Comparison of ENCODE assay signal across 21 cellular contexts in the genomic region with DNA sequence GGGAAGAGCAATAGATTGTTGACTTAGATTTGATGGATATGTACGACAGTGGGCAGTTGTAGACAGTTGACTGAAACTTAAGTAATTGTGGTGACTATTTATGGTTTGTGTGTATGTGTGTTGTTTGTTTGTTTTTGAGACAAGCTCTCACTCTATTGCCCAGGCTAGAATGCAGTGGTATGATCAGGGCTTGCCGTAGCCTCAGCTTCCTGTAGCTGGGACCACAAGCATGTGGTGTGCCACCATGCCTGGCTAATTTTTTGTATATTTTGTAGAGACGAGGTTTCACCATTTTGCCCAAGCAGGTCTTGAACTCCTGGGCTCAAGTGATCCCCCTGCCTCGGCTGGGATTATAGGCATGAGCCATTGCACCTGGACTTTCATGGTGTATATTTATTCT.
"Had no signal": no experiment of that assay in that cellular context is flagged by ENCODE, and none has a peak within 500 bp of the region (broad histone marks: within the 10 kb centered on the region; RNA-seq: fewer than 3 reads in every experiment).

No MANE protein-coding gene starts in this region.

- H3K27ac ChIP-seq: adrenal gland, breast epithelium, gastroesophageal sphincter, heart left ventricle, prostate gland, right atrium auricular region, uterus, WERI-Rb-1 had no signal

- H3K27ac Mint-ChIP-seq: activated naive CD4-positive, alpha-beta T cell treated with anti-CD3 and anti-CD28 coated beads for 36 hours; activated T-helper 17 cell treated with anti-CD3 and anti-CD28 coated beads, Interleukin-2, amount 50 U/mL, for 72 hours; memory B cell had no signal

- H3K4me3 ChIP-seq: adrenal gland, breast epithelium, gastroesophageal sphincter, heart left ventricle, prostate gland, right atrium auricular region, tibial nerve, uterus had no signal

- H3K27me3 Mint-ChIP-seq: activated T-helper 17 cell treated with anti-CD3 and anti-CD28 coated beads, Interleukin-2, amount 50 U/mL, for 72 hours; memory B cell had no signal

- ATAC-seq: activated T-helper 17 cell treated with anti-CD3 and anti-CD28 coated beads, Interleukin-2, amount 50 U/mL, for 72 hours; gastroesophageal sphincter; heart left ventricle had no signal

- H3K4me1 ChIP-seq: breast epithelium, gastroesophageal sphincter, heart left ventricle, prostate gland, right atrium auricular region, uterus had no signal

- H3K36me3 ChIP-seq: prostate gland, uterus had no signal

- H3K9me3 ChIP-seq: adrenal gland, breast epithelium, gastroesophageal sphincter, heart left ventricle, prostate gland, right atrium auricular region, tibial nerve, uterus had no signal

- DNase-seq: activated naive CD4-positive, alpha-beta T cell treated with anti-CD3 and anti-CD28 coated beads for 36 hours; activated T-cell treated with anti-CD3 and anti-CD28 coated beads for 4 hours; adrenal gland; cerebellar nuclear complex; cortex of kidney; heart left ventricle; kidney glomerular epithelial cell; stimulated activated CD4-positive, alpha-beta T cell treated with anti-CD3 and anti-CD28 coated beads, Interleukin-12 subunit alpha, Interleukin-12 subunit beta, amount 100 ng/mL, for 4 hours; stimulated activated CD4-positive, alpha-beta T cell treated with anti-CD3 and anti-CD28 coated beads, Interleukin-1b, Interleukin-23, amount 100 ng/mL, for 48 hours; stimulated activated CD8-positive, alpha-beta memory T cell treated with anti-CD3 and anti-CD28 coated beads, Interleukin-4, amount 100 ng/mL, for 48 hours; stimulated activated naive CD4-positive, alpha-beta T cell treated with Interleukin-2 at 50 U/mL for 16 hours; SW 1271; uterus; WERI-Rb-1 had no signal

- H3K4me1 Mint-ChIP-seq: activated T-helper 17 cell treated with anti-CD3 and anti-CD28 coated beads, Interleukin-2, amount 50 U/mL, for 72 hours had no signal

- H3K27me3 ChIP-seq: adrenal gland, breast epithelium, gastroesophageal sphincter, heart left ventricle, right atrium auricular region, tibial nerve, uterus had no signal

- H3K9me3 Mint-ChIP-seq: activated naive CD4-positive, alpha-beta T cell treated with anti-CD3 and anti-CD28 coated beads for 36 hours; activated T-helper 17 cell treated with anti-CD3 and anti-CD28 coated beads, Interleukin-2, amount 50 U/mL, for 72 hours; memory B cell had no signal

- H3K4me3 Mint-ChIP-seq: activated naive CD4-positive, alpha-beta T cell treated with anti-CD3 and anti-CD28 coated beads for 36 hours; activated T-helper 17 cell treated with anti-CD3 and anti-CD28 coated beads, Interleukin-2, amount 50 U/mL, for 72 hours; memory B cell had no signal
